In genomic region chr1:14321413-14321812, GRCh38 we compare ENCODE assay signal across 22 cellular contexts.
DNase-seq lines count a peak whose midpoint lies in the region; ATAC-seq and TF ChIP-seq lines count a peak whose summit lies in the region.
"Had no signal": no experiment of that assay in that cellular context is flagged by ENCODE, and none has a peak within 500 bp of the region (broad histone marks: within the 10 kb centered on the region; RNA-seq: fewer than 3 reads in every experiment).

No MANE protein-coding gene starts in this region.

- BruUV-seq in PC-3 (replicated peaks; lab: Mats Ljungman, UMichigan): no TSS peak

- H3K79me2 ChIP-seq in PC-3 (ENCODE audit: low read length): no peaks in the 10 kb centered on the region

- CTCF ChIA-PET in PC-3 (lab: Charles Lee) (no interaction called here), T-cell (lab: Charles Lee) (no interaction called here)

- peaks cover 0 to 2% (median 0%) of the 10 kb centered on the region in 3 donors for H3K4me1 Mint-ChIP-seq in T-cell
- H3K4me1 Mint-ChIP-seq: B cell; CD4-positive, CD25-positive, alpha-beta regulatory T cell had no signal

- POLR2A ChIA-PET in PC-3 (lab: Charles Lee; ENCODE audit: unreplicated experiment): no interaction called here
- POLR2A ChIA-PET in T-cell (lab: Charles Lee): no interaction called here

- H3K9me2 ChIP-seq in PC-3 (replicated peaks; ENCODE audit: low read length): no peaks in the 10 kb centered on the region

- peak overlapping the region in 6 of 11 experiments; percentile 4 to 36 (median 16); a peak in 5 of 22 replicates for H3K4me2 ChIP-seq in BLaER1 treated with 17β-estradiol and CSF1 and Interleukin-3, amounts not matched to agents 10 nM and 100 nM
- 0 out of 2 replicates have a peak overlapping the region, but pooled peaks have one; percentile 2 for H3K4me2 ChIP-seq in PC-3 (ENCODE audit: low read length)
- H3K4me2 ChIP-seq: A549 had no signal

- H4K20me1 ChIP-seq in BLaER1 treated with 17β-estradiol and CSF1 and Interleukin-3, amounts not matched to agents 10 nM and 100 nM: no peaks in the 10 kb centered on the region
- H4K20me1 ChIP-seq in PC-3 (ENCODE audit: low read length): no peaks in the 10 kb centered on the region

- no peaks in the 10 kb centered on the region for H3K36me3 Mint-ChIP-seq in T-cell
- H3K36me3 Mint-ChIP-seq: CD4-positive, CD25-positive, alpha-beta regulatory T cell had no signal

- no peaks in the 10 kb centered on the region for H3K36me3 ChIP-seq in BLaER1 treated with 17β-estradiol and CSF1 and Interleukin-3, amounts not matched to agents 10 nM and 100 nM
- no peaks in the 10 kb centered on the region for H3K36me3 ChIP-seq in PC-3 (ENCODE audit: low read depth, low read length)
- H3K36me3 ChIP-seq: HAP-1, MG63, SJCRH30 had no signal

- peak overlapping the region in 2 of 11 experiments; percentile 4 to 59; a peak in 5 of 22 replicates for H3K27ac ChIP-seq in BLaER1 treated with 17β-estradiol and CSF1 and Interleukin-3, amounts not matched to agents 10 nM and 100 nM
- no peak overlapping the region for H3K27ac ChIP-seq in PC-3 (ENCODE audit: low read length)
- H3K27ac ChIP-seq: A549, GM23248 had no signal

- H3K27me3 ChIP-seq in BLaER1 treated with 17β-estradiol and CSF1 and Interleukin-3, amounts not matched to agents 10 nM and 100 nM: no peaks in the 10 kb centered on the region
- no peaks in the 10 kb centered on the region for H3K27me3 ChIP-seq in PC-3 (ENCODE audit: low read length)
- H3K27me3 ChIP-seq: MG63, SJCRH30 had no signal

- peak; percentile 59 for ATAC-seq in PC-3
- ATAC-seq in T-cell (replicated peaks in 1 of 4): no peak
- ATAC-seq: A549 had no signal

- intact Hi-C loops in PC-3 (cut with micrococcal nuclease): no loop called here

- H3K9me3 Mint-ChIP-seq in T-cell: peaks cover 0 to 9% (median 4%) of the 10 kb centered on the region in 3 donors

- no peak overlapping the region for H3K4me3 ChIP-seq in BLaER1 treated with 17β-estradiol and CSF1 and Interleukin-3, amounts not matched to agents 10 nM and 100 nM
- H3K4me3 ChIP-seq in Jurkat, Clone E6-1 (ENCODE audit: low read length): peak overlapping the region; percentile 29
- no peak overlapping the region for H3K4me3 ChIP-seq in PC-3 (ENCODE audit: low read length)
- H3K4me3 ChIP-seq: A549, GM23248, HAP-1, MG63, SJCRH30 had no signal

- no peak overlapping the region for H3K27ac Mint-ChIP-seq in T-cell
- H3K27ac Mint-ChIP-seq: B cell; CD4-positive, CD25-positive, alpha-beta regulatory T cell had no signal

- no peak overlapping the region for H2AFZ ChIP-seq in PC-3 (ENCODE audit: low read length)
- H2AFZ ChIP-seq: GM23248 had no signal

- peaks cover 12 to 31% (median 14%) of the 10 kb centered on the region in 11 experiments; a peak in 20 of 22 replicates for H3K9me3 ChIP-seq in BLaER1 treated with 17β-estradiol and CSF1 and Interleukin-3, amounts not matched to agents 10 nM and 100 nM (replicated peaks in 1 of 11)
- no peaks in the 10 kb centered on the region for H3K9me3 ChIP-seq in PC-3 (ENCODE audit: low read length)
- H3K9me3 ChIP-seq: A549, Caco-2, HAP-1, SJCRH30 had no signal

- peaks cover 23% of the 10 kb centered on the region in 2 donors for H3K27me3 Mint-ChIP-seq in T-cell
- H3K27me3 Mint-ChIP-seq: CD4-positive, CD25-positive, alpha-beta regulatory T cell had no signal

- peaks cover 5% of the 10 kb centered on the region for H3F3A ChIP-seq in PC-3 (ENCODE audit: low read length, unreplicated experiment)

- H3K4me3 Mint-ChIP-seq in T-cell: peak overlapping the region in 1 of 3 donors; percentile 47
- H3K4me3 Mint-ChIP-seq: B cell; CD4-positive, CD25-positive, alpha-beta regulatory T cell had no signal

- peaks cover 0 to 20% (median 12%) of the 10 kb centered on the region in 10 experiments; a peak in 15 of 20 replicates for H3K4me1 ChIP-seq in BLaER1 treated with 17β-estradiol and CSF1 and Interleukin-3, amounts not matched to agents 10 nM and 100 nM
- H3K4me1 ChIP-seq in PC-3 (ENCODE audit: insufficient read depth, low read length): peaks cover 28% of the 10 kb centered on the region
- H3K4me1 ChIP-seq: A549, Caco-2, HAP-1 had no signal

- H3K9ac ChIP-seq in BLaER1 treated with 17β-estradiol and CSF1 and Interleukin-3, amounts not matched to agents 10 nM and 100 nM: no peak overlapping the region
- no peak overlapping the region for H3K9ac ChIP-seq in PC-3 (ENCODE audit: low read length)
- H3K9ac ChIP-seq: GM23248 had no signal

- no peak for DNase-seq in Jurkat, Clone E6-1 (ENCODE audit: low read depth, low spot score)
- peak; percentile 71 for DNase-seq in NCI-H526 treated with DMSO at 0.1 percent for 48 hours (lab: John Stamatoyannopoulos, UW)
- peak; percentile 20 for DNase-seq in PC-3
- DNase-seq in NCI-H1694 treated with DMSO at 0.1 percent for 48 hours (lab: John Stamatoyannopoulos, UW): no peak
- no peak for DNase-seq in T-cell
- no peak for DNase-seq in cortex of kidney (lab: John Stamatoyannopoulos, UW)
- no peak for DNase-seq in NCI-H2029 (lab: John Stamatoyannopoulos, UW)
- DNase-seq: Caco-2; CD4-positive, CD25-positive, alpha-beta regulatory T cell; GM23248; IMR-90; Karpas-422; MG63; NCI-H2029 treated with DMSO at 0.1 percent for 48 hours; NCI-H226; NCI-H524; NK-92 treated with Interleukin-12 subunit alpha and Interleukin-12 subunit beta, amount 100 ng/mL, for 24 hours; SJCRH30 had no signal

- TF ChIP-seq CTCF in PC-3 (conservative IDR thresholded peaks at IDR 0.05; ENCODE audit: low read depth, low read length): no peak

Comparison
In these comparisons a context has a peak if more than half of its experiments do, and no peak if none do; other contexts are left out.
1. DNase-seq: peak in NCI-H526 treated with DMSO at 0.1 percent for 48 hours (single experiment) and PC-3 (single experiment); none in Jurkat, Clone E6-1 (single experiment), NCI-H1694 treated with DMSO at 0.1 percent for 48 hours (single experiment), T-cell (0 of 34), cortex of kidney (single experiment) and NCI-H2029 (single experiment).